In genomic region chr7:24834150-24834798, GRCh38 we compare ENCODE assay signal across 9 cellular contexts.
A peak's percentile ranks its signal among the peaks of the same experiment; 100 is the strongest.
DNase-seq lines count a peak whose midpoint lies in the region; ATAC-seq, FAIRE-seq and TF ChIP-seq lines count a peak whose summit lies in the region.
"Had no signal": no experiment of that assay in that cellular context is flagged by ENCODE, and none has a peak within 500 bp of the region (broad histone marks: within the 10 kb centered on the region; RNA-seq: fewer than 3 reads in every experiment).

No MANE protein-coding gene starts in this region.

- DNase-seq in SJSA1 (ENCODE audit: low read depth in 1 of 2, low spot score in 2 of 2) (no peak), pancreas (peak in 1 of 6 donors; percentile 31), NCI-H2107 (lab: John Stamatoyannopoulos, UW) (no peak), NCI-H226 (no peak)
- DNase-seq: naive thymus-derived CD8-positive, alpha-beta T cell had no signal

- no peak for TF ChIP-seq CTCF in pancreas (IDR thresholded peaks at IDR 0.05)

- no peak for FAIRE-seq in pancreas (lab: Jason Lieb, UNC)

- intact Hi-C loops in pancreas (cut with DNase I), result no loop called here

- H3K4me3 ChIP-seq in SJSA1 (no peak overlapping the region), pancreas (no peak overlapping the region)

- H3K27me3 ChIP-seq in SJSA1 (replicated peaks) (no peaks in the 10 kb centered on the region), pancreas (no peaks in the 10 kb centered on the region)

- H3K4me1 ChIP-seq in SJSA1 (replicated peaks), result peaks cover 36% of the 10 kb centered on the region
- H3K4me1 ChIP-seq in pancreas, result peaks cover under 1 to 5% (median 5%) of the 10 kb centered on the region in 3 donors

- H3K27ac ChIP-seq in SJSA1 (peak overlapping the region; percentile 10; the same call in 1 of the 2 replicates), pancreas (peak overlapping the region in 1 of 4 donors; percentile 3)

- 91 to 93% methylated on average over 25 of the region's 25 CpGs for WGBS in pancreas, 2 donors

- no peaks in the 10 kb centered on the region for H3K9me3 ChIP-seq in SJSA1 (replicated peaks)
- H3K9me3 ChIP-seq in pancreas, result no peaks in the 10 kb centered on the region

- peak; percentile 36 for ATAC-seq in GM18520 (IDR thresholded peaks at IDR 0.05; ENCODE audit: unreplicated experiment)
- peak; percentile 60 for ATAC-seq in HG02588 (IDR thresholded peaks at IDR 0.05; ENCODE audit: unreplicated experiment)
- ATAC-seq in pancreas, result peak in 3 of 4 donors; percentile 14 to 57 (median 51)
- ATAC-seq in HG03439 (IDR thresholded peaks at IDR 0.05; ENCODE audit: unreplicated experiment), result no peak
- ATAC-seq in HG03457 (IDR thresholded peaks at IDR 0.05; ENCODE audit: unreplicated experiment), result no peak

- H3K36me3 ChIP-seq in SJSA1 (0 out of 2 replicates have a peak, but pooled peaks cover 2% of the 10 kb centered on the region), pancreas (no peaks in the 10 kb centered on the region)

Comparison
In these comparisons a context has a peak if more than half of its experiments do, and no peak if none do; other contexts are left out.
1. ATAC-seq: peak in GM18520 (single experiment), HG02588 (single experiment) and pancreas (3 of 4); none in HG03439 (single experiment) and HG03457 (single experiment).